Comparison of ENCODE assay signal across 14 cellular contexts in genomic region chr18:46001892-46002291, GRCh38. TPM values are rescaled to one million over a fixed set of nuclear protein-coding genes. Genes with fewer than 3 reads are reported as not detected.
DNase-seq lines count a peak whose midpoint lies in the region; ATAC-seq and TF ChIP-seq lines count a peak whose summit lies in the region.
"Had no signal": no experiment of that assay in that cellular context is flagged by ENCODE, and none has a peak within 500 bp of the region (broad histone marks: within the 10 kb centered on the region; RNA-seq: fewer than 3 reads in every experiment).

No MANE protein-coding gene starts in this region.

- H3K4me3 ChIP-seq in HEK293 (ENCODE audit: low read depth, low read length) = no peak overlapping the region
- no peak overlapping the region for H3K4me3 ChIP-seq in CD8-positive, alpha-beta T cell (ENCODE audit: low read depth, low read length)

- H3K9me3 Mint-ChIP-seq in activated naive CD8-positive, alpha-beta T cell treated with anti-CD3 and anti-CD28 coated beads, Interleukin-2, amount 50 U/mL, for 24 hours = peaks cover 12% of the 10 kb centered on the region
- peaks cover 20% of the 10 kb centered on the region for H3K9me3 Mint-ChIP-seq in activated naive CD8-positive, alpha-beta T cell treated with anti-CD3 and anti-CD28 coated beads for 36 hours
- H3K9me3 Mint-ChIP-seq in WTC11 (peaks cover 19% of the 10 kb centered on the region), chondrocyte (ENCODE audit: low read depth) (peaks cover 20% of the 10 kb centered on the region)
- H3K9me3 Mint-ChIP-seq in CD8-positive, alpha-beta T cell = peaks cover 17% of the 10 kb centered on the region
- peaks cover 11 to 17% of the 10 kb centered on the region in 2 donors for H3K9me3 Mint-ChIP-seq in stimulated activated naive CD8-positive, alpha-beta T cell treated with anti-CD3 and anti-CD28 coated beads, Interleukin-15, amount 100 ng/mL, for 72 hours

- H3K27ac ChIP-seq in HEK293 (ENCODE audit: extremely low read depth, low read depth, low read length) = no peak overlapping the region
- no peak overlapping the region for H3K27ac ChIP-seq in CD8-positive, alpha-beta T cell (ENCODE audit: low read depth, low read length)

- H3K4me1 ChIP-seq in HEK293 (ENCODE audit: control insufficient read depth, insufficient read depth, low read length) = no peaks in the 10 kb centered on the region
- H3K4me1 ChIP-seq in CD8-positive, alpha-beta T cell (ENCODE audit: insufficient read depth, low read length) = peaks cover 30% of the 10 kb centered on the region
- H3K4me1 ChIP-seq: Caco-2 had no signal

- no peak for TF ChIP-seq CTCF in HEK293 (tag by site-specific recombination; IDR thresholded peaks at IDR 0.05)
- TF ChIP-seq CTCF in WTC11 (IDR thresholded peaks at IDR 0.05) = no peak
- TF ChIP-seq CTCF in CD8-positive, alpha-beta T cell (IDR thresholded peaks at IDR 0.05) = no peak
- TF ChIP-seq CTCF in chondrocyte (IDR thresholded peaks at IDR 0.05) = no peak

- H3K36me3 Mint-ChIP-seq in activated naive CD8-positive, alpha-beta T cell treated with anti-CD3 and anti-CD28 coated beads, Interleukin-2, amount 50 U/mL, for 24 hours (ENCODE audit: low read depth) = peaks cover 30% of the 10 kb centered on the region
- peaks cover 58% of the 10 kb centered on the region for H3K36me3 Mint-ChIP-seq in activated naive CD8-positive, alpha-beta T cell treated with anti-CD3 and anti-CD28 coated beads for 36 hours
- H3K36me3 Mint-ChIP-seq in WTC11 (0 out of 2 replicates have a peak, but pooled peaks cover 3% of the 10 kb centered on the region), chondrocyte (ENCODE audit: low read depth) (peaks cover 13% of the 10 kb centered on the region)
- H3K36me3 Mint-ChIP-seq in CD8-positive, alpha-beta T cell = peaks cover 14% of the 10 kb centered on the region

- H3K36me3 ChIP-seq in HEK293 (ENCODE audit: control insufficient read depth in 2 of 2, insufficient read depth in 1 of 2, low read length in 2 of 2) = no peaks in the 10 kb centered on the region; a peak in 1 of 3 replicates
- H3K36me3 ChIP-seq in CD8-positive, alpha-beta T cell (ENCODE audit: insufficient read depth, low read length) = no peaks in the 10 kb centered on the region

- H3K4me3 Mint-ChIP-seq in activated naive CD8-positive, alpha-beta T cell treated with anti-CD3 and anti-CD28 coated beads, Interleukin-2, amount 50 U/mL, for 24 hours = no peak overlapping the region
- H3K4me3 Mint-ChIP-seq in activated naive CD8-positive, alpha-beta T cell treated with anti-CD3 and anti-CD28 coated beads for 36 hours = no peak overlapping the region
- H3K4me3 Mint-ChIP-seq in WTC11 = no peak overlapping the region
- H3K4me3 Mint-ChIP-seq in CD8-positive, alpha-beta T cell = no peak overlapping the region
- no peak overlapping the region for H3K4me3 Mint-ChIP-seq in chondrocyte (ENCODE audit: unreplicated experiment)
- no peak overlapping the region for H3K4me3 Mint-ChIP-seq in stimulated activated naive CD8-positive, alpha-beta T cell treated with anti-CD3 and anti-CD28 coated beads, Interleukin-15, amount 100 ng/mL, for 72 hours
- H3K4me3 Mint-ChIP-seq: B cell had no signal

- peak overlapping the region; percentile 30 for H3K27ac Mint-ChIP-seq in activated naive CD8-positive, alpha-beta T cell treated with anti-CD3 and anti-CD28 coated beads, Interleukin-2, amount 50 U/mL, for 24 hours
- H3K27ac Mint-ChIP-seq in activated naive CD8-positive, alpha-beta T cell treated with anti-CD3 and anti-CD28 coated beads for 36 hours = no peak overlapping the region
- H3K27ac Mint-ChIP-seq in WTC11 = no peak overlapping the region
- no peak overlapping the region for H3K27ac Mint-ChIP-seq in CD8-positive, alpha-beta T cell
- no peak overlapping the region for H3K27ac Mint-ChIP-seq in chondrocyte (ENCODE audit: unreplicated experiment)
- H3K27ac Mint-ChIP-seq in stimulated activated naive CD8-positive, alpha-beta T cell treated with anti-CD3 and anti-CD28 coated beads, Interleukin-15, amount 100 ng/mL, for 72 hours = no peak overlapping the region
- H3K27ac Mint-ChIP-seq: B cell had no signal

- peaks cover 48% of the 10 kb centered on the region for H3K4me1 Mint-ChIP-seq in activated naive CD8-positive, alpha-beta T cell treated with anti-CD3 and anti-CD28 coated beads, Interleukin-2, amount 50 U/mL, for 24 hours
- peaks cover 34% of the 10 kb centered on the region for H3K4me1 Mint-ChIP-seq in activated naive CD8-positive, alpha-beta T cell treated with anti-CD3 and anti-CD28 coated beads for 36 hours
- peaks cover 19% of the 10 kb centered on the region for H3K4me1 Mint-ChIP-seq in WTC11
- peaks cover 37% of the 10 kb centered on the region for H3K4me1 Mint-ChIP-seq in CD8-positive, alpha-beta T cell (ENCODE audit: low read depth)
- no peaks in the 10 kb centered on the region for H3K4me1 Mint-ChIP-seq in chondrocyte (ENCODE audit: low read depth)
- peaks cover 30% of the 10 kb centered on the region for H3K4me1 Mint-ChIP-seq in stimulated activated naive CD8-positive, alpha-beta T cell treated with anti-CD3 and anti-CD28 coated beads, Interleukin-15, amount 100 ng/mL, for 72 hours

- CTCF ChIA-PET in HEK293 (lab: Yijun Ruan, JAX) (interaction anchor here (0.9 to 1.7 kb wide), 3 partner anchors 8 to 72 kb away, joined by 4 to 8 read pairs (median 6); no protein-coding TSS in a partner anchor), WTC11 (lab: Charles Lee) (no interaction called here)
- CTCF ChIA-PET in CD8-positive, alpha-beta T cell (lab: Charles Lee) = interaction anchor here (0.6 to 1.4 kb wide), 2 partner anchors 72 to 313 kb away, joined by 3 to 4 read pairs; no protein-coding TSS in a partner anchor

- POLR2A ChIA-PET in HEK293 (lab: Yijun Ruan, JAX) (no interaction called here), WTC11 (lab: Charles Lee) (no interaction called here)
- POLR2A ChIA-PET in CD8-positive, alpha-beta T cell (lab: Charles Lee) = no interaction called here

- H3K27me3 ChIP-seq in CD8-positive, alpha-beta T cell (ENCODE audit: insufficient read depth, low read length) = no peaks in the 10 kb centered on the region

- no peak for DNase-seq in activated naive CD8-positive, alpha-beta T cell treated with anti-CD3 and anti-CD28 coated beads, Interleukin-2, amount 50 U/mL, for 24 hours
- DNase-seq in activated naive CD8-positive, alpha-beta T cell treated with anti-CD3 and anti-CD28 coated beads for 36 hours = no peak
- DNase-seq in WTC11 (ENCODE audit: low spot score) (no peak), chondrocyte (ENCODE audit: low spot score) (no peak)
- no peak for DNase-seq in CD8-positive, alpha-beta T cell
- no peak for DNase-seq in stimulated activated naive CD8-positive, alpha-beta T cell treated with anti-CD3 and anti-CD28 coated beads, Interleukin-15, amount 100 ng/mL, for 72 hours
- DNase-seq: C1 segment of cervical spinal cord; Caco-2; CD8-positive, alpha-beta memory T cell; DND-41; GDM1; HCEC 1CT had no signal

- no peak for ATAC-seq in activated naive CD8-positive, alpha-beta T cell treated with anti-CD3 and anti-CD28 coated beads, Interleukin-2, amount 50 U/mL, for 24 hours
- ATAC-seq in WTC11 = no peak
- no peak for ATAC-seq in CD8-positive, alpha-beta T cell
- no peak for ATAC-seq in stimulated activated naive CD8-positive, alpha-beta T cell treated with anti-CD3 and anti-CD28 coated beads, Interleukin-15, amount 100 ng/mL, for 72 hours

- intact Hi-C loops in CD8-positive, alpha-beta T cell (cut with DNase I, micrococcal nuclease) = no loop called here

- no peaks in the 10 kb centered on the region for H3K9me3 ChIP-seq in HEK293 (ENCODE audit: control insufficient read depth, insufficient read depth, low read depth, low read length)
- H3K9me3 ChIP-seq in CD8-positive, alpha-beta T cell (ENCODE audit: low read length) = no peaks in the 10 kb centered on the region
- H3K9me3 ChIP-seq: Caco-2 had no signal

- no peaks in the 10 kb centered on the region for H3K27me3 Mint-ChIP-seq in activated naive CD8-positive, alpha-beta T cell treated with anti-CD3 and anti-CD28 coated beads, Interleukin-2, amount 50 U/mL, for 24 hours
- H3K27me3 Mint-ChIP-seq in activated naive CD8-positive, alpha-beta T cell treated with anti-CD3 and anti-CD28 coated beads for 36 hours = no peaks in the 10 kb centered on the region
- H3K27me3 Mint-ChIP-seq in WTC11 (ENCODE audit: low read depth) (no peaks in the 10 kb centered on the region), chondrocyte (ENCODE audit: low read depth) (no peaks in the 10 kb centered on the region)
- no peaks in the 10 kb centered on the region for H3K27me3 Mint-ChIP-seq in CD8-positive, alpha-beta T cell (ENCODE audit: low read depth)
- H3K27me3 Mint-ChIP-seq in stimulated activated naive CD8-positive, alpha-beta T cell treated with anti-CD3 and anti-CD28 coated beads, Interleukin-15, amount 100 ng/mL, for 72 hours = no peaks in the 10 kb centered on the region
- H3K27me3 Mint-ChIP-seq: B cell; CD8-positive, alpha-beta memory T cell had no signal

TF ChIP-seq in HEK293, 187 proteins besides CTCF, POLR2A, EP300 and RAD21:
- TF ChIP-seq PRDM1 (tag by site-specific recombination; IDR thresholded peaks at IDR 0.05) = peak; percentile 63; the same call in 1 of the 2 replicates
- TF ChIP-seq BCL11A (tag by site-specific recombination; IDR thresholded peaks at IDR 0.05; ENCODE audit: low read depth) = no peak

TF ChIP-seq in WTC11, 78 proteins besides CTCF, POLR2A, EP300 and RAD21:
- TF ChIP-seq ZNF317 (CRISPR knock-in tag; IDR thresholded peaks at IDR 0.05; ENCODE audit: borderline replicate concordance, low read depth) (peak; percentile 91), TEAD1 (CRISPR knock-in tag; IDR thresholded peaks at IDR 0.05) (no peak)
- TF ChIP-seq, protein P1, sequence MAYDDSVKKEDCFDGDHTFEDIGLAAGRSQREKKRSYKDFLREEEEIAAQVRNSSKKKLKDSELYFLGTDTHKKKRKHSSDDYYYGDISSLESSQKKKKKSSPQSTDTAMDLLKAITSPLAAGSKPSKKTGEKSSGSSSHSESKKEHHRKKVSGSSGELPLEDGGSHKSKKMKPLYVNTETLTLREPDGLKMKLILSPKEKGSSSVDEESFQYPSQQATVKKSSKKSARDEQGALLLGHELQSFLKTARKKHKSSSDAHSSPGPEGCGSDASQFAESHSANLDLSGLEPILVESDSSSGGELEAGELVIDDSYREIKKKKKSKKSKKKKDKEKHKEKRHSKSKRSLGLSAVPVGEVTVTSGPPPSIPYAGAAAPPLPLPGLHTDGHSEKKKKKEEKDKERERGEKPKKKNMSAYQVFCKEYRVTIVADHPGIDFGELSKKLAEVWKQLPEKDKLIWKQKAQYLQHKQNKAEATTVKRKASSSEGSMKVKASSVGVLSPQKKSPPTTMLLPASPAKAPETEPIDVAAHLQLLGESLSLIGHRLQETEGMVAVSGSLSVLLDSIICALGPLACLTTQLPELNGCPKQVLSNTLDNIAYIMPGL (CRISPR knock-in tag; IDR thresholded peaks at IDR 0.05) = no peak

RNA-seq across cellular contexts. Expression of gene EPG5, which starts 34.8 kb away (rescaled TPM):
- total RNA-seq in activated naive CD8-positive, alpha-beta T cell treated with anti-CD3 and anti-CD28 coated beads for 36 hours = 10 to 100 TPM; 12.9 to 13.8 TPM
- total RNA-seq in WTC11 (2021) = 19.2 to 22.7 TPM (median 20.7 TPM) in 3 replicates
- 10 to 100 TPM; 29.1 to 35.5 TPM for total RNA-seq in CD8-positive, alpha-beta T cell
- total RNA-seq in chondrocyte = 23.3 to 28.9 TPM (median 24.5 TPM) in 3 replicates
